Comparison of ENCODE assay signal across 15 cellular contexts in the genomic region with DNA sequence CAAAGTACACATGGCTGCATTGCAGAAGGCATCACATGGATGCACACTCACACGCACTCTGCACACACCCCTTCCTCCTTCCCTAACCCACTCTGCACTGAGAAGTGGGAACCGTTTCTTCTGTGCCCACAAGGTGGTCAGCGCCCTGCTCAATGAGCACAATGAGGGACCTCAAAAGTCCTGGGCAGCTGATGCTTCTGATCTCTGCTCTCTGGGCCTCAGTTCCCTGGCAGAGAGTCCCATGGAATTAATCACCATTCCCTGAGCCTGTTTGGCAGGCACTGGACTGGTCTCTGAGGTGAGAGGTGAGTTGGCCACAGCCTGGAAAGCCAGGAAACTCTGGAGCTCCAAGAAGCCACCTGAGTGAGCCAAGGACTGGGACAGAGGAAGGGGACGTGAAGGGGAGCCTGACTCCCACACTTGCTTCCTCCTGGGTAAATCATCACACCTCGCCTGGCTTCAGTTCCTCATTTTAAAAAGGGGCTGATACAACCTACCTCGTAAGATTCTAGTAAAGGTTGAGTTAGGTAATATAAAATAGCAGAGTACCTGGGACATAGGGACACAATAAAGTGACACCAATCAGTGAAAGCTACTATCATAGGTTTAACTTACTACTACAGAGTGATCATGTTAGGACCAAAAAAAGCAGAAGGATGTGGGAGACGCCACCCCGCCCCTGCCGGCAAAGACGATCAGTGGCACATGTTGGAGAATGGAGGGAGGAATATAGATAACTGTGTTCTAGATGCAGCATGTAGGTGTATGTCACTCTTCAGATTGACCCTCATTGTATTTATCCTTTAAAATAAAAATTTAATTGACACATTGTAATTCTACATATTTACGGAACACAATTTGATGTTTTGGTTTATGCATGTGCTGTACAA. TPM values are rescaled to one million over a fixed set of nuclear protein-coding genes. Genes with fewer than 3 reads are reported as not detected.
DNase-seq lines count a peak whose midpoint lies in the region; ATAC-seq and TF ChIP-seq lines count a peak whose summit lies in the region.
"Had no signal": no experiment of that assay in that cellular context is flagged by ENCODE, and none has a peak within 500 bp of the region (broad histone marks: within the 10 kb centered on the region; RNA-seq: fewer than 3 reads in every experiment).

No MANE protein-coding gene starts in this region.

- no peak overlapping the region for H3K23ac ChIP-seq in neuronal stem cell (ENCODE audit: low read depth, low read length, poor library complexity)

- BruUV-seq in MCF 10A (replicated peaks; lab: Mats Ljungman, UMichigan), result no TSS peak

- no peak overlapping the region for H3K14ac ChIP-seq in neuronal stem cell (ENCODE audit: low read length)

- no peak for DNase-seq in neuronal stem cell (ENCODE audit: low spot score)
- no peak for DNase-seq in ACHN
- no peak for DNase-seq in NCI-H1092 treated with DMSO at 0.1 percent for 48 hours (lab: John Stamatoyannopoulos, UW)
- no peak for DNase-seq in NCI-H1092 (lab: John Stamatoyannopoulos, UW)
- no peak for DNase-seq in MCF 10A (ENCODE audit: unreplicated experiment)
- DNase-seq: activated CD4-positive, alpha-beta T cell treated with anti-CD3 and anti-CD28 coated beads for 48 hours; DMS153; immature natural killer cell; NCI-H1436 treated with DMSO at 0.1 percent for 48 hours; nephron progenitor cell; stimulated activated CD4-positive, alpha-beta T cell treated with anti-CD3 and anti-CD28 coated beads, Interleukin-2, amount 100 ng/mL, for 24 hours had no signal

- no peak overlapping the region for H3K4me3 ChIP-seq in neuronal stem cell (ENCODE audit: low read length in 2 of 2)
- H3K4me3 ChIP-seq: suprapubic skin had no signal

- peaks cover 17% of the 10 kb centered on the region for H3K27me3 Mint-ChIP-seq in MCF 10A (ENCODE audit: insufficient read depth, unreplicated experiment)

- no peak for TF ChIP-seq CTCF in MCF 10A (IDR thresholded peaks at IDR 0.05; ENCODE audit: unreplicated experiment)

- no peak overlapping the region for H3K4me2 ChIP-seq in neuronal stem cell (ENCODE audit: insufficient read depth, low read length, poor library complexity, severe bottlenecking)

- H2BK5ac ChIP-seq in neuronal stem cell (ENCODE audit: low read length), result no peak overlapping the region

- peaks cover 0 to 6% of the 10 kb centered on the region in 2 donors for H3K4me1 ChIP-seq in neuronal stem cell (ENCODE audit: control insufficient read depth in 2 of 2, insufficient read depth in 1 of 2, low read depth in 1 of 2, low read length in 2 of 2)
- H3K4me1 ChIP-seq: suprapubic skin had no signal

- H3K79me1 ChIP-seq in neuronal stem cell (ENCODE audit: low read depth, low read length), result no peaks in the 10 kb centered on the region

- H3K27me3 ChIP-seq in neuronal stem cell (ENCODE audit: control insufficient read depth in 3 of 3, insufficient read depth in 3 of 3, low read depth in 1 of 3, low read length in 3 of 3), result no peaks in the 10 kb centered on the region

- no peaks in the 10 kb centered on the region for H3K9me3 Mint-ChIP-seq in MCF 10A (ENCODE audit: unreplicated experiment)

- H3K18ac ChIP-seq in neuronal stem cell (ENCODE audit: low read length), result peak overlapping the region; percentile 36

- no peak overlapping the region for H2AFZ ChIP-seq in neuronal stem cell (ENCODE audit: low read length)

- H3K4me1 Mint-ChIP-seq in MCF 10A (ENCODE audit: insufficient read depth, unreplicated experiment), result peaks cover 7% of the 10 kb centered on the region
- H3K4me1 Mint-ChIP-seq: immature natural killer cell had no signal

- H4K8ac ChIP-seq in neuronal stem cell (ENCODE audit: low read depth, low read length), result peak overlapping the region; percentile 45

- no peak overlapping the region for H3K27ac ChIP-seq in neuronal stem cell (replicated peaks; ENCODE audit: low read length)
- H3K27ac ChIP-seq: suprapubic skin had no signal

- H4K91ac ChIP-seq in neuronal stem cell (ENCODE audit: low read depth, low read length, poor library complexity), result no peak overlapping the region

- H3K36me3 Mint-ChIP-seq in MCF 10A (ENCODE audit: insufficient read depth, unreplicated experiment), result no peaks in the 10 kb centered on the region
- H3K36me3 Mint-ChIP-seq: immature natural killer cell had no signal

- H3K27ac Mint-ChIP-seq in MCF 10A (ENCODE audit: low read depth, unreplicated experiment), result no peak overlapping the region
- H3K27ac Mint-ChIP-seq: immature natural killer cell, nephron progenitor cell had no signal

- POLR2A ChIA-PET in MCF 10A (lab: Yijun Ruan, JAX), result no interaction called here

- CTCF ChIA-PET in MCF 10A (lab: Yijun Ruan, JAX), result no interaction called here

- H2BK12ac ChIP-seq in neuronal stem cell (ENCODE audit: low read length), result no peak overlapping the region

- no peak overlapping the region for H2BK15ac ChIP-seq in neuronal stem cell (ENCODE audit: low read length)

- H3K4me3 Mint-ChIP-seq in MCF 10A (ENCODE audit: unreplicated experiment), result no peak overlapping the region
- H3K4me3 Mint-ChIP-seq: immature natural killer cell, nephron progenitor cell had no signal

- no peak overlapping the region for H2AK5ac ChIP-seq in neuronal stem cell (ENCODE audit: low read depth, low read length)

- H3K9ac ChIP-seq in neuronal stem cell (ENCODE audit: low read depth, low read length, poor library complexity), result no peak overlapping the region

- no peaks in the 10 kb centered on the region for H3K36me3 ChIP-seq in neuronal stem cell (replicated peaks in 1 of 2; ENCODE audit: control insufficient read depth in 2 of 2, insufficient read depth in 2 of 2, low read length in 2 of 2)
- H3K36me3 ChIP-seq: suprapubic skin had no signal

- peaks cover 0 to 3% of the 10 kb centered on the region in 2 donors for H3K9me3 ChIP-seq in neuronal stem cell (replicated peaks in 1 of 2; ENCODE audit: control insufficient read depth in 2 of 2, insufficient read depth in 1 of 2, low read depth in 1 of 2, low read length in 2 of 2)
- H3K9me3 ChIP-seq: suprapubic skin had no signal

- WGBS in neuronal stem cell (ENCODE audit: extremely low coverage in 2 of 2, insufficient read length in 2 of 2, insufficient replicate concordance in 1 of 2), 2 donors, result no CpG with 5 or more reads among the region's 11 CpGs

- in situ Hi-C loops in ACHN (cut with HindIII; ENCODE audit: low pct_ligation_motif_present, low pct_unique_long_range_greater_than_20kb, low sequenced_read_pairs), result no loop called here

- intact Hi-C loops in MCF 10A (cut with micrococcal nuclease), result no loop called here

- no peak overlapping the region for H3K4ac ChIP-seq in neuronal stem cell (ENCODE audit: low read length)

- peak; percentile 92 for ATAC-seq in GM19023 (IDR thresholded peaks at IDR 0.05; ENCODE audit: unreplicated experiment)
- ATAC-seq in HG02571 (IDR thresholded peaks at IDR 0.05; ENCODE audit: unreplicated experiment), result peak; percentile 80
- ATAC-seq in HG03460 (IDR thresholded peaks at IDR 0.05; ENCODE audit: unreplicated experiment), result peak; percentile 96

- no peak overlapping the region for H2BK120ac ChIP-seq in neuronal stem cell (ENCODE audit: low read depth, low read length)

RNA-seq across cellular contexts. Expression of a gene that starts 21.1 kb away (rescaled TPM):
- 21.7 TPM for polyA plus RNA-seq in neuronal stem cell (2013, experiment 1 of 2)
- polyA plus RNA-seq in neuronal stem cell (2013, experiment 2 of 2), result 21.3 TPM
- not detected in 2 replicates for total RNA-seq in MCF 10A (2022)
- total RNA-seq: suprapubic skin had no signal
- polyA plus RNA-seq: immature natural killer cell had no signal

RNA-seq across cellular contexts. Expression of a gene that starts 52.9 kb away (rescaled TPM):
- polyA plus RNA-seq in neuronal stem cell (2013, experiment 1 of 2), result 24.0 TPM
- polyA plus RNA-seq in neuronal stem cell (2013, experiment 2 of 2), result 24.2 TPM
- 17.5 and 26.2 TPM in 2 replicates for total RNA-seq in MCF 10A (2022)
